17 cellular contexts compared by ENCODE assay signal in genomic region chr1:99407018-99407417, GRCh38.
DNase-seq lines count a peak whose midpoint lies in the region; ATAC-seq, FAIRE-seq and TF ChIP-seq lines count a peak whose summit lies in the region.
"Had no signal": no experiment of that assay in that cellular context is flagged by ENCODE, and none has a peak within 500 bp of the region (broad histone marks: within the 10 kb centered on the region; RNA-seq: fewer than 3 reads in every experiment).

No MANE protein-coding gene starts in this region.

- H3K4me3 Mint-ChIP-seq in natural killer cell treated with Interleukin-12 subunit alpha and Interleukin-12 subunit beta and Interleukin-15 and Interleukin-18, amount 100 ng/mL, for 72 hours: no peak overlapping the region
- H3K4me3 Mint-ChIP-seq: T-cell had no signal

- H3K4me1 ChIP-seq in K562 (replicated peaks in 1 of 2; ENCODE audit: control insufficient read depth in 2 of 2, insufficient read depth in 2 of 2, low read length in 2 of 2): no peaks in the 10 kb centered on the region
- H3K4me1 ChIP-seq: Caco-2, SJSA1 had no signal

- no peak for TF ChIP-seq POLR2A in K562 (conservative IDR thresholded peaks at IDR 0.05)

- no peak for TF ChIP-seq EP300 in K562 (IDR thresholded peaks at IDR 0.05; ENCODE audit: low read length)

- CTCF ChIA-PET in K562 (lab: Yijun Ruan, JAX; ENCODE audit: low intra/inter-chr PET ratio): no interaction called here

- no peaks in the 10 kb centered on the region for H3K9me1 ChIP-seq in K562 (ENCODE audit: control insufficient read depth, insufficient read depth, low read length)

- H3K27ac ChIP-seq in K562 (ENCODE audit: extremely low read depth, low read depth, low read length): no peak overlapping the region
- H3K27ac ChIP-seq: SJSA1 had no signal

- peaks cover 6% of the 10 kb centered on the region for H3K9me3 Mint-ChIP-seq in natural killer cell treated with Interleukin-12 subunit alpha and Interleukin-12 subunit beta and Interleukin-15 and Interleukin-18, amount 100 ng/mL, for 72 hours

- intact Hi-C loops in K562 (cut with micrococcal nuclease): no loop called here

- no peak overlapping the region for H2AFZ ChIP-seq in K562 (ENCODE audit: low read depth, low read length)

- no peaks in the 10 kb centered on the region for H3K27me3 Mint-ChIP-seq in natural killer cell treated with Interleukin-12 subunit alpha and Interleukin-12 subunit beta and Interleukin-15 and Interleukin-18, amount 100 ng/mL, for 72 hours

- H3K4me2 ChIP-seq in K562 (ENCODE audit: insufficient read depth, low read length): no peak overlapping the region

- H3K4me1 Mint-ChIP-seq in natural killer cell treated with Interleukin-12 subunit alpha and Interleukin-12 subunit beta and Interleukin-15 and Interleukin-18, amount 100 ng/mL, for 72 hours (ENCODE audit: low read depth in 2 of 2): no peaks in the 10 kb centered on the region
- H3K4me1 Mint-ChIP-seq: T-cell had no signal

- H3K4me3 ChIP-seq in K562 (no peak overlapping the region), fibroblast of villous mesenchyme (ENCODE audit: low read depth, low read length) (no peak overlapping the region)
- H3K4me3 ChIP-seq: SJSA1 had no signal

- no peak overlapping the region for H3K9ac ChIP-seq in K562 (ENCODE audit: insufficient read depth in 1 of 2, low read depth in 2 of 2, low read length in 2 of 2)

- H3K36me3 ChIP-seq in K562 (ENCODE audit: control insufficient read depth, insufficient read depth, low read length): no peaks in the 10 kb centered on the region
- H3K36me3 ChIP-seq: SJSA1 had no signal

- ATAC-seq in K562: peak; percentile 61; the same call in 2 of the 3 replicates
- no peak for ATAC-seq in natural killer cell treated with Interleukin-12 subunit alpha and Interleukin-12 subunit beta and Interleukin-15 and Interleukin-18, amount 100 ng/mL, for 72 hours
- ATAC-seq: T-cell had no signal

- in situ Hi-C loops in K562 (cut with MboI): no loop called here

- BruUV-seq in K562 (replicated peaks; lab: Mats Ljungman, UMichigan): no TSS peak

- no peaks in the 10 kb centered on the region for H3K9me3 ChIP-seq in K562 (replicated peaks; ENCODE audit: control insufficient read depth, insufficient read depth, low read depth, low read length)
- H3K9me3 ChIP-seq: Caco-2, SJSA1 had no signal

- no peak for FAIRE-seq in K562 (lab: Jason Lieb, UNC)
- FAIRE-seq: GM12891, GM18507 had no signal

- no peaks in the 10 kb centered on the region for H3K36me3 Mint-ChIP-seq in natural killer cell treated with Interleukin-12 subunit alpha and Interleukin-12 subunit beta and Interleukin-15 and Interleukin-18, amount 100 ng/mL, for 72 hours
- H3K36me3 Mint-ChIP-seq: T-cell had no signal

- no peak for TF ChIP-seq CTCF in K562 (IDR thresholded peaks at IDR 0.05 in 2 of 3, conservative IDR thresholded peaks at IDR 0.05 in 1 of 3; ENCODE audit: insufficient read depth in 2 of 3, low read depth in 1 of 3, low read length in 3 of 3)
- no peak for TF ChIP-seq CTCF in fibroblast of villous mesenchyme (IDR thresholded peaks at IDR 0.05; ENCODE audit: insufficient read depth, low read depth, low read length)

- DNase-seq in Daoy (ENCODE audit: low read depth) (peak; percentile 9), HT1080 (ENCODE audit: low read depth) (peak; percentile 2), K562 (ENCODE audit: extremely low read depth in 1 of 4, low spot score in 3 of 4) (peak in 1 of 4 experiments; percentile 3), fibroblast of villous mesenchyme (ENCODE audit: low read depth) (peak; percentile 3), NCI-H2029 (lab: John Stamatoyannopoulos, UW) (no peak), mesenteric fat pad (ENCODE audit: low spot score) (no peak), RPMI8226 (no peak)
- no peak for DNase-seq in natural killer cell treated with Interleukin-12 subunit alpha and Interleukin-12 subunit beta and Interleukin-15 and Interleukin-18, amount 100 ng/mL, for 72 hours (ENCODE audit: low spot score)
- DNase-seq: Caco-2, DMS53, Karpas-422, NCI-H187 treated with DMSO at 0.1 percent for 48 hours, NCI-H526 treated with DMSO at 0.1 percent for 48 hours, T-cell had no signal

- no peaks in the 10 kb centered on the region for H3K79me2 ChIP-seq in K562 (ENCODE audit: control insufficient read depth, insufficient read depth, low read length)

- no peaks in the 10 kb centered on the region for H4K20me1 ChIP-seq in K562 (replicated peaks; ENCODE audit: control insufficient read depth, insufficient read depth, low read length)

- TF ChIP-seq RAD21 in K562 (CRISPR knock-in tag; conservative IDR thresholded peaks at IDR 0.05 in 1 of 2, IDR thresholded peaks at IDR 0.05 in 1 of 2): peak in 1 of 2 experiments; percentile 24; a peak in 1 of 4 replicates

- no peaks in the 10 kb centered on the region for H3K27me3 ChIP-seq in K562 (ENCODE audit: control insufficient read depth in 2 of 2, insufficient read depth in 2 of 2, low read length in 2 of 2)
- H3K27me3 ChIP-seq: SJSA1 had no signal

- no peak overlapping the region for H3K27ac Mint-ChIP-seq in natural killer cell treated with Interleukin-12 subunit alpha and Interleukin-12 subunit beta and Interleukin-15 and Interleukin-18, amount 100 ng/mL, for 72 hours
- H3K27ac Mint-ChIP-seq: T-cell had no signal

- POLR2A ChIA-PET in K562 (lab: Yijun Ruan, JAX): no interaction called here

- 2% methylated on average over 3 of the region's 3 CpGs for WGBS in K562 (ENCODE audit: insufficient coverage, low coverage, missing lambda C conversion rate)

TF ChIP-seq in K562, 482 proteins besides CTCF, POLR2A, EP300 and RAD21 (continues in another document):
- TF ChIP-seq ZSCAN29 (IDR thresholded peaks at IDR 0.05): no peak
- no peak for TF ChIP-seq IFI16 (CRISPR knock-in tag; IDR thresholded peaks at IDR 0.05)
- TF ChIP-seq, protein P1, sequence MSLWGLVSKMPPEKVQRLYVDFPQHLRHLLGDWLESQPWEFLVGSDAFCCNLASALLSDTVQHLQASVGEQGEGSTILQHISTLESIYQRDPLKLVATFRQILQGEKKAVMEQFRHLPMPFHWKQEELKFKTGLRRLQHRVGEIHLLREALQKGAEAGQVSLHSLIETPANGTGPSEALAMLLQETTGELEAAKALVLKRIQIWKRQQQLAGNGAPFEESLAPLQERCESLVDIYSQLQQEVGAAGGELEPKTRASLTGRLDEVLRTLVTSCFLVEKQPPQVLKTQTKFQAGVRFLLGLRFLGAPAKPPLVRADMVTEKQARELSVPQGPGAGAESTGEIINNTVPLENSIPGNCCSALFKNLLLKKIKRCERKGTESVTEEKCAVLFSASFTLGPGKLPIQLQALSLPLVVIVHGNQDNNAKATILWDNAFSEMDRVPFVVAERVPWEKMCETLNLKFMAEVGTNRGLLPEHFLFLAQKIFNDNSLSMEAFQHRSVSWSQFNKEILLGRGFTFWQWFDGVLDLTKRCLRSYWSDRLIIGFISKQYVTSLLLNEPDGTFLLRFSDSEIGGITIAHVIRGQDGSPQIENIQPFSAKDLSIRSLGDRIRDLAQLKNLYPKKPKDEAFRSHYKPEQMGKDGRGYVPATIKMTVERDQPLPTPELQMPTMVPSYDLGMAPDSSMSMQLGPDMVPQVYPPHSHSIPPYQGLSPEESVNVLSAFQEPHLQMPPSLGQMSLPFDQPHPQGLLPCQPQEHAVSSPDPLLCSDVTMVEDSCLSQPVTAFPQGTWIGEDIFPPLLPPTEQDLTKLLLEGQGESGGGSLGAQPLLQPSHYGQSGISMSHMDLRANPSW (CRISPR knock-in tag; IDR thresholded peaks at IDR 0.05): no peak
- no peak for TF ChIP-seq NFIC (IDR thresholded peaks at IDR 0.05)
- TF ChIP-seq XRCC3 (IDR thresholded peaks at IDR 0.05): no peak
- TF ChIP-seq, protein P2, sequence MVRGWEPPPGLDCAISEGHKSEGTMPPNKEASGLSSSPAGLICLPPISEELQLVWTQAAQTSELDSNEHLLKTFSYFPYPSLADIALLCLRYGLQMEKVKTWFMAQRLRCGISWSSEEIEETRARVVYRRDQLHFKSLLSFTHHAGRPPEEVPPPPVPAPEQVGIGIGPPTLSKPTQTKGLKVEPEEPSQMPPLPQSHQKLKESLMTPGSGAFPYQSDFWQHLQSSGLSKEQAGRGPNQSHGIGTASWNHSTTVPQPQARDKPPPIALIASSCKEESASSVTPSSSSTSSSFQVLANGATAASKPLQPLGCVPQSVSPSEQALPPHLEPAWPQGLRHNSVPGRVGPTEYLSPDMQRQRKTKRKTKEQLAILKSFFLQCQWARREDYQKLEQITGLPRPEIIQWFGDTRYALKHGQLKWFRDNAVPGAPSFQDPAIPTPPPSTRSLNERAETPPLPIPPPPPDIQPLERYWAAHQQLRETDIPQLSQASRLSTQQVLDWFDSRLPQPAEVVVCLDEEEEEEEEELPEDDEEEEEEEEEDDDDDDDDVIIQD (CRISPR knock-in tag; IDR thresholded peaks at IDR 0.05): no peak
- no peak for TF ChIP-seq MED1 (CRISPR knock-in tag; IDR thresholded peaks at IDR 0.05; ENCODE audit: borderline replicate concordance)
- TF ChIP-seq TBP (optimal IDR thresholded peaks at IDR 0.05; ENCODE audit: low read depth, low read length): no peak
- TF ChIP-seq ZNF780A (CRISPR knock-in tag; IDR thresholded peaks at IDR 0.05): no peak
- no peak for TF ChIP-seq ETV6 (IDR thresholded peaks at IDR 0.05; ENCODE audit: borderline replicate concordance in 1 of 2, low read depth in 2 of 2, low read length in 1 of 2)
- no peak for TF ChIP-seq ETV6 (CRISPR knock-in tag; IDR thresholded peaks at IDR 0.05; ENCODE audit: borderline replicate concordance)
- no peak for TF ChIP-seq HINFP (tag; conservative IDR thresholded peaks at IDR 0.05; ENCODE audit: low read depth)

Comparison
In these comparisons a context has a peak if more than half of its experiments do, and no peak if none do; other contexts are left out.
1. DNase-seq: peak in Daoy (single experiment), HT1080 (single experiment) and fibroblast of villous mesenchyme (single experiment); none in natural killer cell treated with Interleukin-12 subunit alpha and Interleukin-12 subunit beta and Interleukin-15 and Interleukin-18, amount 100 ng/mL, for 72 hours (single experiment), NCI-H2029 (single experiment), mesenteric fat pad (single experiment) and RPMI8226 (single experiment).